In genomic region chr2:74876081-74876886, GRCh38 we compare ENCODE assay signal across 8 cellular contexts. TPM values are rescaled to one million over a fixed set of nuclear protein-coding genes. Genes with fewer than 3 reads are reported as not detected.
DNase-seq lines count a peak whose midpoint lies in the region; ATAC-seq, FAIRE-seq and TF ChIP-seq lines count a peak whose summit lies in the region.

No MANE protein-coding gene starts in this region.

- H3K4me1 Mint-ChIP-seq in activated CD8-positive, alpha-beta T cell treated with anti-CD3 and anti-CD28 coated beads for 36 hours (ENCODE audit: low read depth), result no peaks in the 10 kb centered on the region
- peaks cover 8% of the 10 kb centered on the region for H3K4me1 Mint-ChIP-seq in mesothelial cell of epicardium

- H4K8ac ChIP-seq in H1 (ENCODE audit: extremely low read depth, insufficient read depth, low read length), result no peak overlapping the region

- TF ChIP-seq POLR2A in H1 (IDR thresholded peaks at IDR 0.05; ENCODE audit: control extremely low read depth in 1 of 2, low read depth in 2 of 2, low read length in 2 of 2), result no peak

- peak; percentile 40 for DNase-seq in SKM-1 treated with dmso at 0.1 percent for 144 hours (lab: John Stamatoyannopoulos, UW; ENCODE audit: unreplicated experiment)
- DNase-seq in SKM-1 (lab: John Stamatoyannopoulos, UW; ENCODE audit: unreplicated experiment), result no peak
- peak; percentile 45 for DNase-seq in NCI-H345 (lab: John Stamatoyannopoulos, UW)
- DNase-seq in activated CD8-positive, alpha-beta T cell treated with anti-CD3 and anti-CD28 coated beads for 36 hours, result peak; percentile 54
- DNase-seq in H1 (ENCODE audit: low read depth in 1 of 2, low spot score in 2 of 2), result peak in 1 of 2 experiments; percentile 57
- peak in 1 of 2 experiments; percentile 41 for DNase-seq in mesothelial cell of epicardium (ENCODE audit: low spot score in 2 of 2, unreplicated experiment in 2 of 2)
- peak; percentile 57 for DNase-seq in stromal cell of bone marrow (ENCODE audit: low read depth)

- H3K9me3 ChIP-seq in H1 (ENCODE audit: insufficient read depth in 2 of 2, low read depth in 1 of 2, low read length in 1 of 2), result no peaks in the 10 kb centered on the region

- no peak overlapping the region for H3K23ac ChIP-seq in H1 (ENCODE audit: insufficient read length)

- no peak overlapping the region for H3K27ac ChIP-seq in H1 (ENCODE audit: low read depth, low read length)

- H3K36me3 Mint-ChIP-seq in activated CD8-positive, alpha-beta T cell treated with anti-CD3 and anti-CD28 coated beads for 36 hours (ENCODE audit: low read depth), result peaks cover 80% of the 10 kb centered on the region
- H3K36me3 Mint-ChIP-seq in mesothelial cell of epicardium, result peaks cover 25% of the 10 kb centered on the region

- peak; percentile 63 for TF ChIP-seq CTCF in activated CD8-positive, alpha-beta T cell treated with anti-CD3 and anti-CD28 coated beads for 36 hours (IDR thresholded peaks at IDR 0.05)
- TF ChIP-seq CTCF in H1 (IDR thresholded peaks at IDR 0.05; ENCODE audit: control extremely low read depth in 1 of 3, insufficient read depth in 1 of 3, low read depth in 1 of 3, low read length in 3 of 3) (peak; percentile 37 to 68 (median 60)), mesothelial cell of epicardium (IDR thresholded peaks at IDR 0.05; ENCODE audit: unreplicated experiment) (peak; percentile 70)

- POLR2A ChIA-PET in activated CD8-positive, alpha-beta T cell treated with anti-CD3 and anti-CD28 coated beads for 36 hours (lab: Charles Lee), result interaction anchor here (1.0 to 1.5 kb wide), 4 partner anchors 9 to 166 kb away, joined by 3 to 4 read pairs (median 3); no protein-coding TSS in a partner anchor
- POLR2A ChIA-PET in H1 (lab: Charles Lee; ENCODE audit: partially characterized antibody), result interaction anchor here (1.5 to 1.8 kb wide), 2 partner anchors 41 to 42 kb away, joined by 5 to 12 read pairs; partner anchors contain the start of gene HK2

- no peak for TF ChIP-seq EP300 in H1 (IDR thresholded peaks at IDR 0.05; ENCODE audit: borderline replicate concordance in 1 of 2, low read depth in 2 of 2, low read length in 2 of 2)

- no peaks in the 10 kb centered on the region for H3K79me1 ChIP-seq in H1 (ENCODE audit: low read depth, low read length)

- H4K20me1 ChIP-seq in H1 (replicated peaks in 1 of 2; ENCODE audit: control insufficient read depth in 1 of 2, insufficient read depth in 2 of 2, low read length in 2 of 2), result peaks cover 2 to 3% of the 10 kb centered on the region in 2 experiments

- FAIRE-seq in H1 (lab: Jason Lieb, UNC), result no peak

- no peak overlapping the region for H2BK5ac ChIP-seq in H1 (ENCODE audit: low read depth, low read length)

- no peak overlapping the region for H2BK15ac ChIP-seq in H1 (ENCODE audit: low read length)

- no peak overlapping the region for H4K5ac ChIP-seq in H1 (ENCODE audit: insufficient read length, low read depth, low read length)

- no peak overlapping the region for H2BK120ac ChIP-seq in H1 (replicated peaks; ENCODE audit: low read depth, low read length)

- no peak overlapping the region for H3K27ac Mint-ChIP-seq in activated CD8-positive, alpha-beta T cell treated with anti-CD3 and anti-CD28 coated beads for 36 hours
- peak overlapping the region; percentile 74 for H3K27ac Mint-ChIP-seq in mesothelial cell of epicardium

- H3K4me3 Mint-ChIP-seq in activated CD8-positive, alpha-beta T cell treated with anti-CD3 and anti-CD28 coated beads for 36 hours, result no peak overlapping the region
- H3K4me3 Mint-ChIP-seq in mesothelial cell of epicardium, result no peak overlapping the region

- H3K36me3 ChIP-seq in H1 (ENCODE audit: control insufficient read depth in 2 of 4, insufficient read depth in 4 of 4, low read length in 3 of 4), result peaks cover 50 to 78% (median 74%) of the 10 kb centered on the region in 4 experiments

- no peaks in the 10 kb centered on the region for H3K27me3 Mint-ChIP-seq in activated CD8-positive, alpha-beta T cell treated with anti-CD3 and anti-CD28 coated beads for 36 hours
- H3K27me3 Mint-ChIP-seq in mesothelial cell of epicardium (ENCODE audit: low read depth), result no peaks in the 10 kb centered on the region

- no peak overlapping the region for H2BK12ac ChIP-seq in H1 (ENCODE audit: low read depth, low read length)

- no peak overlapping the region for H3K14ac ChIP-seq in H1 (ENCODE audit: insufficient read length)

- no peak overlapping the region for H2AFZ ChIP-seq in H1 (ENCODE audit: low read length)

- TF ChIP-seq RAD21 in H1 (IDR thresholded peaks at IDR 0.05 in 1 of 2, conservative IDR thresholded peaks at IDR 0.05 in 1 of 2; ENCODE audit: low read depth in 2 of 2, low read length in 2 of 2), result peak; percentile 76 to 83

- H3K4ac ChIP-seq in H1 (replicated peaks; ENCODE audit: insufficient read length, low read depth, low read length), result no peak overlapping the region

- H3K9ac ChIP-seq in H1 (replicated peaks in 1 of 4; ENCODE audit: extremely low read depth in 1 of 4, low read depth in 3 of 4, low read length in 3 of 4), result no peak overlapping the region

- H3K23me2 ChIP-seq in H1 (ENCODE audit: low read depth, low read length), result no peaks in the 10 kb centered on the region

- CTCF ChIA-PET in activated CD8-positive, alpha-beta T cell treated with anti-CD3 and anti-CD28 coated beads for 36 hours (lab: Charles Lee), result interaction anchor here (0.6 to 4.2 kb wide), 30 partner anchors 8 to 288 kb away, joined by 3 to 65 read pairs (median 3); partner anchors contain the start of genes HK2 and SEMA4F
- CTCF ChIA-PET in H1 (lab: Charles Lee; ENCODE audit: partially characterized antibody), result interaction anchor here (0.6 to 7.2 kb wide), 39 partner anchors 9 to 680 kb away, joined by 3 to 99 read pairs (median 5); partner anchors contain the start of gene HK2

- no peak overlapping the region for H3K4me3 ChIP-seq in H1 (ENCODE audit: extremely low read depth in 1 of 4, insufficient read depth in 2 of 4, low read depth in 3 of 4, low read length in 4 of 4)

- H2AK5ac ChIP-seq in H1 (ENCODE audit: low read depth, low read length), result no peak overlapping the region

- H3K4me1 ChIP-seq in H1 (replicated peaks in 1 of 4; ENCODE audit: control insufficient read depth in 3 of 4, insufficient read depth in 4 of 4, low read length in 3 of 4), result peaks cover 0 to 3% (median 0%) of the 10 kb centered on the region in 4 experiments; a peak in 3 of 7 replicates

- no peak overlapping the region for H3K4me2 ChIP-seq in H1 (ENCODE audit: insufficient read depth in 1 of 2, low read depth in 2 of 2, low read length in 2 of 2)

- H3K9me3 Mint-ChIP-seq in activated CD8-positive, alpha-beta T cell treated with anti-CD3 and anti-CD28 coated beads for 36 hours, result no peaks in the 10 kb centered on the region
- no peaks in the 10 kb centered on the region for H3K9me3 Mint-ChIP-seq in mesothelial cell of epicardium

- H4K91ac ChIP-seq in H1 (replicated peaks; ENCODE audit: insufficient read length, low read length), result no peak overlapping the region

- H2BK20ac ChIP-seq in H1 (ENCODE audit: low read length), result no peak overlapping the region

- no peak overlapping the region for H3K56ac ChIP-seq in H1 (replicated peaks; ENCODE audit: insufficient read length, low read depth, low read length)

- 68% methylated on average over 13 of the region's 13 CpGs; no CpG with 5 or more reads in 1 of the 2 experiments for WGBS in H1 (ENCODE audit: extremely low coverage in 1 of 2, insufficient coverage in 1 of 2, insufficient read length in 1 of 2, insufficient replicate concordance in 2 of 2, low coverage in 1 of 2, low lambda C conversion rate in 2 of 2, missing lambda C conversion rate in 1 of 2), 2 experiments

- H3K79me2 ChIP-seq in H1 (ENCODE audit: control insufficient read depth in 1 of 2, insufficient read depth in 2 of 2, low read length in 2 of 2), result peaks cover 0 to 8% of the 10 kb centered on the region in 2 experiments; a peak in 1 of 4 replicates

- intact Hi-C loops in activated CD8-positive, alpha-beta T cell treated with anti-CD3 and anti-CD28 coated beads for 36 hours (cut with micrococcal nuclease), result loop anchor here (2.0 kb wide), 1 partner anchor 161 kb away; no protein-coding TSS in a partner anchor

- H3K18ac ChIP-seq in H1 (ENCODE audit: extremely low read depth, low read length), result no peak overlapping the region

- ATAC-seq in HG02943 (IDR thresholded peaks at IDR 0.05; ENCODE audit: low read depth, unreplicated experiment), result peak; percentile 68
- ATAC-seq in activated CD8-positive, alpha-beta T cell treated with anti-CD3 and anti-CD28 coated beads for 36 hours, result peak; percentile 67

- H3K27me3 ChIP-seq in H1 (replicated peaks in 1 of 4; ENCODE audit: control insufficient read depth in 3 of 4, extremely low read depth in 1 of 4, insufficient read depth in 3 of 4, low read length in 3 of 4), result no peaks in the 10 kb centered on the region

TF ChIP-seq in H1, 55 proteins besides CTCF, POLR2A, EP300 and RAD21:
- TF ChIP-seq, protein P1, sequence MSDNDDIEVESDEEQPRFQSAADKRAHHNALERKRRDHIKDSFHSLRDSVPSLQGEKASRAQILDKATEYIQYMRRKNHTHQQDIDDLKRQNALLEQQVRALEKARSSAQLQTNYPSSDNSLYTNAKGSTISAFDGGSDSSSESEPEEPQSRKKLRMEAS (IDR thresholded peaks at IDR 0.05), result peak; percentile 36; the same call in 1 of the 2 replicates
- TF ChIP-seq SIX5 (IDR thresholded peaks at IDR 0.05; ENCODE audit: low read depth, low read length), result no peak

RNA-seq across cellular contexts. Expression of gene HK2, which starts 42.4 kb away (rescaled TPM):
- 100 to 1,000 TPM; 121 to 124 TPM for total RNA-seq in activated CD8-positive, alpha-beta T cell treated with anti-CD3 and anti-CD28 coated beads for 36 hours
- total RNA-seq in H1 (2021; fragmentation: NEBNext Ultra II Directional; extraction: Animal tissue kit (Norgen Biotek cat#: 25700)), result 61.0 and 61.9 TPM in 2 replicates
- polyA plus RNA-seq in H1 (2011; rRNA removed), result 22.1 and 33.1 TPM in 2 replicates
- 38.9 TPM for polyA plus RNA-seq in H1 (2011; cell fraction: cytosol; rRNA removed)
- 53.3 TPM for polyA plus RNA-seq in H1 (2011; cell fraction: nucleus; rRNA removed)
- 39.9 to 47.1 TPM (median 45.6 TPM) in 4 replicates for polyA plus RNA-seq in H1 (2012, experiment 1 of 2)
- polyA plus RNA-seq in H1 (2012, experiment 2 of 2), result 7.5 TPM
- 20.1 TPM for polyA plus RNA-seq in H1 (2013, experiment 1 of 2)
- polyA plus RNA-seq in H1 (2013, experiment 2 of 2), result 17.7 TPM
- polyA minus RNA-seq in H1 (2011; rRNA and poly(A)+ RNA removed), result 105 and 109 TPM in 2 replicates
- polyA minus RNA-seq in H1 (2011; cell fraction: cytosol; rRNA and poly(A)+ RNA removed), result 61.6 TPM
- polyA minus RNA-seq in H1 (2011; cell fraction: nucleus; rRNA and poly(A)+ RNA removed), result 53.2 TPM
- 16.6 to 17.7 TPM (median 16.9 TPM) in 3 replicates for total RNA-seq in mesothelial cell of epicardium
